ENCODE assay signal across 1 cellular context in the genomic region with DNA sequence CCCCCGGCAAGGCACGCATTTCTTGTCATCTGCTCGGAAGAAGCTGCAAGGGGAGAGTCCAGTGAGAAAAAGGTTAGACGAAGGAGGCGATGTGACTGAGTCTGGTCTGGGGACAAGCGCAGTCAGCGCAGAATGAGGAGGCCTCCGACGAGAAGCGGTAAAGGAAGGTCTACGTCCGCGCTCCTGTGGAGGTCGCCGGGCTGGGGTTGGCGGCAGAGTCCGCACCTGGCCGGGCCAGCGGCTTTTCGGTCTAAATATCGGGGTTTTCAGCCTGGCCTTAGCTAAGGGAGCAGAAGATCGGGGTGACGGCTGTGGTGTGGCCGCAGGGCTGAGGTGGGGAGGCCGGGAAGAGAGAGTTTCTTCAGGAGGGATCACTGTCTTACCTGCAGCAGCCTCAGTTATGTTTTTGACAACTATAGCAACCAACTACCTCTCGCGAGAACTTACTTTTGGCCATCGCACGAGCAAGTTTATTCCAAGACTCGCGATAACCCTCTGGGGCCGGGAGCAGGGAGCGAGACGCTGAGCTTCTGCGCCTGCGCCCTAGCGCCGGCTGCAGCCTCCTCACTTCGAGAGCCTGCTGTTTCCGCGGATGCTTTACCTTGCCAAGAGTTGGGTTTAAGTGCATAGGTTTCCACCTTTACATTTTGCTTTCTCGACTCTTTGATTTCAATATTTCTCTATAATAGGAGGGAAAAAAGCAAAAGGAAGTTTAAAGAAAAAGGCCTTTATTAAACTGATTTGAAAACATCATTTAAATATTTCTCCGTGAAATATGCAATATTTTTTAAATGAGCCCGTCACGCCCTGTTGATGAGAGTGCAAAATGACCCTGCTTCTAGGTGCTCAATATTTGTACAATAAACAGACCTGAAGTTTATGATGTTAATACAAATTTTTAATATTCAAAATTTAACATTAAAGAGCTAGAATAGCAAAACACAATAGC.
TF ChIP-seq lines count a peak whose summit lies in the region.

A gene (minus strand): TSS at position 534 of the 949 bp plus-strand sequence. CDS start 4,068 bp downstream, outside the sequence.

TF ChIP-seq in HEK293, 187 proteins besides CTCF, POLR2A, EP300 and RAD21 (continued from another document and continues in another):
- no peak for TF ChIP-seq ZNF791 (tag by site-specific recombination; IDR thresholded peaks at IDR 0.05)
- no peak for TF ChIP-seq EGR2 (tag by site-specific recombination; IDR thresholded peaks at IDR 0.05; ENCODE audit: low read depth)
- TF ChIP-seq ZNF433 (tag by site-specific recombination; IDR thresholded peaks at IDR 0.05; ENCODE audit: low read depth), result no peak
- TF ChIP-seq ZBTB1 (tag by site-specific recombination; IDR thresholded peaks at IDR 0.05), result no peak
- peak; percentile 66; the same call in 1 of the 2 replicates for TF ChIP-seq KLF16 (tag by site-specific recombination; IDR thresholded peaks at IDR 0.05)
- TF ChIP-seq, protein P1, sequence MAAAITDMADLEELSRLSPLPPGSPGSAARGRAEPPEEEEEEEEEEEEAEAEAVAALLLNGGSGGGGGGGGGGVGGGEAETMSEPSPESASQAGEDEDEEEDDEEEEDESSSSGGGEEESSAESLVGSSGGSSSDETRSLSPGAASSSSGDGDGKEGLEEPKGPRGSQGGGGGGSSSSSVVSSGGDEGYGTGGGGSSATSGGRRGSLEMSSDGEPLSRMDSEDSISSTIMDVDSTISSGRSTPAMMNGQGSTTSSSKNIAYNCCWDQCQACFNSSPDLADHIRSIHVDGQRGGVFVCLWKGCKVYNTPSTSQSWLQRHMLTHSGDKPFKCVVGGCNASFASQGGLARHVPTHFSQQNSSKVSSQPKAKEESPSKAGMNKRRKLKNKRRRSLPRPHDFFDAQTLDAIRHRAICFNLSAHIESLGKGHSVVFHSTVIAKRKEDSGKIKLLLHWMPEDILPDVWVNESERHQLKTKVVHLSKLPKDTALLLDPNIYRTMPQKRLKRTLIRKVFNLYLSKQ (tag by site-specific recombination; IDR thresholded peaks at IDR 0.05; ENCODE audit: borderline replicate concordance), result no peak
- TF ChIP-seq SCRT1 (tag by site-specific recombination; IDR thresholded peaks at IDR 0.05; ENCODE audit: borderline replicate concordance), result no peak
- TF ChIP-seq, protein P2, sequence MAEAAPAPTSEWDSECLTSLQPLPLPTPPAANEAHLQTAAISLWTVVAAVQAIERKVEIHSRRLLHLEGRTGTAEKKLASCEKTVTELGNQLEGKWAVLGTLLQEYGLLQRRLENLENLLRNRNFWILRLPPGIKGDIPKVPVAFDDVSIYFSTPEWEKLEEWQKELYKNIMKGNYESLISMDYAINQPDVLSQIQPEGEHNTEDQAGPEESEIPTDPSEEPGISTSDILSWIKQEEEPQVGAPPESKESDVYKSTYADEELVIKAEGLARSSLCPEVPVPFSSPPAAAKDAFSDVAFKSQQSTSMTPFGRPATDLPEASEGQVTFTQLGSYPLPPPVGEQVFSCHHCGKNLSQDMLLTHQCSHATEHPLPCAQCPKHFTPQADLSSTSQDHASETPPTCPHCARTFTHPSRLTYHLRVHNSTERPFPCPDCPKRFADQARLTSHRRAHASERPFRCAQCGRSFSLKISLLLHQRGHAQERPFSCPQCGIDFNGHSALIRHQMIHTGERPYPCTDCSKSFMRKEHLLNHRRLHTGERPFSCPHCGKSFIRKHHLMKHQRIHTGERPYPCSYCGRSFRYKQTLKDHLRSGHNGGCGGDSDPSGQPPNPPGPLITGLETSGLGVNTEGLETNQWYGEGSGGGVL (tag by site-specific recombination; IDR thresholded peaks at IDR 0.05), result no peak
- TF ChIP-seq, protein P3, sequence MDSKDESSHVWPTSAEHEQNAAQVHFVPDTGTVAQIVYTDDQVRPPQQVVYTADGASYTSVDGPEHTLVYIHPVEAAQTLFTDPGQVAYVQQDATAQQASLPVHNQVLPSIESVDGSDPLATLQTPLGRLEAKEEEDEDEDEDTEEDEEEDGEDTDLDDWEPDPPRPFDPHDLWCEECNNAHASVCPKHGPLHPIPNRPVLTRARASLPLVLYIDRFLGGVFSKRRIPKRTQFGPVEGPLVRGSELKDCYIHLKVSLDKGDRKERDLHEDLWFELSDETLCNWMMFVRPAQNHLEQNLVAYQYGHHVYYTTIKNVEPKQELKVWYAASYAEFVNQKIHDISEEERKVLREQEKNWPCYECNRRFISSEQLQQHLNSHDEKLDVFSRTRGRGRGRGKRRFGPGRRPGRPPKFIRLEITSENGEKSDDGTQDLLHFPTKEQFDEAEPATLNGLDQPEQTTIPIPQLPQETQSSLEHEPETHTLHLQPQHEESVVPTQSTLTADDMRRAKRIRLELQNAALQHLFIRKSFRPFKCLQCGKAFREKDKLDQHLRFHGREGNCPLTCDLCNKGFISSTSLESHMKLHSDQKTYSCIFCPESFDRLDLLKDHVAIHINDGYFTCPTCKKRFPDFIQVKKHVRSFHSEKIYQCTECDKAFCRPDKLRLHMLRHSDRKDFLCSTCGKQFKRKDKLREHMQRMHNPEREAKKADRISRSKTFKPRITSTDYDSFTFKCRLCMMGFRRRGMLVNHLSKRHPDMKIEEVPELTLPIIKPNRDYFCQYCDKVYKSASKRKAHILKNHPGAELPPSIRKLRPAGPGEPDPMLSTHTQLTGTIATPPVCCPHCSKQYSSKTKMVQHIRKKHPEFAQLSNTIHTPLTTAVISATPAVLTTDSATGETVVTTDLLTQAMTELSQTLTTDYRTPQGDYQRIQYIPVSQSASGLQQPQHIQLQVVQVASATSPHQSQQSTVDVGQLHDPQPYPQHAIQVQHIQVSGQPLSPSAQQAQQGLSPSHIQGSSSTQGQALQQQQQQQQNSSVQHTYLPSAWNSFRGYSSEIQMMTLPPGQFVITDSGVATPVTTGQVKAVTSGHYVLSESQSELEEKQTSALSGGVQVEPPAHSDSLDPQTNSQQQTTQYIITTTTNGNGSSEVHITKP (tag by site-specific recombination; IDR thresholded peaks at IDR 0.05), result 0 out of 2 replicates have a peak, but pooled peaks have one; percentile 31
- TF ChIP-seq ZNF140 (tag by site-specific recombination; IDR thresholded peaks at IDR 0.05), result no peak
- TF ChIP-seq ZNF558 (tag by site-specific recombination; IDR thresholded peaks at IDR 0.05), result no peak
- TF ChIP-seq, protein P4, sequence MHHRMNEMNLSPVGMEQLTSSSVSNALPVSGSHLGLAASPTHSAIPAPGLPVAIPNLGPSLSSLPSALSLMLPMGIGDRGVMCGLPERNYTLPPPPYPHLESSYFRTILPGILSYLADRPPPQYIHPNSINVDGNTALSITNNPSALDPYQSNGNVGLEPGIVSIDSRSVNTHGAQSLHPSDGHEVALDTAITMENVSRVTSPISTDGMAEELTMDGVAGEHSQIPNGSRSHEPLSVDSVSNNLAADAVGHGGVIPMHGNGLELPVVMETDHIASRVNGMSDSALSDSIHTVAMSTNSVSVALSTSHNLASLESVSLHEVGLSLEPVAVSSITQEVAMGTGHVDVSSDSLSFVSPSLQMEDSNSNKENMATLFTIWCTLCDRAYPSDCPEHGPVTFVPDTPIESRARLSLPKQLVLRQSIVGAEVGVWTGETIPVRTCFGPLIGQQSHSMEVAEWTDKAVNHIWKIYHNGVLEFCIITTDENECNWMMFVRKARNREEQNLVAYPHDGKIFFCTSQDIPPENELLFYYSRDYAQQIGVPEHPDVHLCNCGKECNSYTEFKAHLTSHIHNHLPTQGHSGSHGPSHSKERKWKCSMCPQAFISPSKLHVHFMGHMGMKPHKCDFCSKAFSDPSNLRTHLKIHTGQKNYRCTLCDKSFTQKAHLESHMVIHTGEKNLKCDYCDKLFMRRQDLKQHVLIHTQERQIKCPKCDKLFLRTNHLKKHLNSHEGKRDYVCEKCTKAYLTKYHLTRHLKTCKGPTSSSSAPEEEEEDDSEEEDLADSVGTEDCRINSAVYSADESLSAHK (tag by site-specific recombination; IDR thresholded peaks at IDR 0.05), result 0 out of 2 replicates have a peak, but pooled peaks have one; percentile 9
- no peak for TF ChIP-seq ZNF768 (tag by site-specific recombination; IDR thresholded peaks at IDR 0.05)
- TF ChIP-seq ZBTB17 (tag by site-specific recombination; IDR thresholded peaks at IDR 0.05), result no peak
- TF ChIP-seq, protein P5, sequence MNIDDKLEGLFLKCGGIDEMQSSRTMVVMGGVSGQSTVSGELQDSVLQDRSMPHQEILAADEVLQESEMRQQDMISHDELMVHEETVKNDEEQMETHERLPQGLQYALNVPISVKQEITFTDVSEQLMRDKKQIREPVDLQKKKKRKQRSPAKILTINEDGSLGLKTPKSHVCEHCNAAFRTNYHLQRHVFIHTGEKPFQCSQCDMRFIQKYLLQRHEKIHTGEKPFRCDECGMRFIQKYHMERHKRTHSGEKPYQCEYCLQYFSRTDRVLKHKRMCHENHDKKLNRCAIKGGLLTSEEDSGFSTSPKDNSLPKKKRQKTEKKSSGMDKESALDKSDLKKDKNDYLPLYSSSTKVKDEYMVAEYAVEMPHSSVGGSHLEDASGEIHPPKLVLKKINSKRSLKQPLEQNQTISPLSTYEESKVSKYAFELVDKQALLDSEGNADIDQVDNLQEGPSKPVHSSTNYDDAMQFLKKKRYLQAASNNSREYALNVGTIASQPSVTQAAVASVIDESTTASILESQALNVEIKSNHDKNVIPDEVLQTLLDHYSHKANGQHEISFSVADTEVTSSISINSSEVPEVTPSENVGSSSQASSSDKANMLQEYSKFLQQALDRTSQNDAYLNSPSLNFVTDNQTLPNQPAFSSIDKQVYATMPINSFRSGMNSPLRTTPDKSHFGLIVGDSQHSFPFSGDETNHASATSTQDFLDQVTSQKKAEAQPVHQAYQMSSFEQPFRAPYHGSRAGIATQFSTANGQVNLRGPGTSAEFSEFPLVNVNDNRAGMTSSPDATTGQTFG (tag by site-specific recombination; IDR thresholded peaks at IDR 0.05; ENCODE audit: borderline replicate concordance), result no peak
- TF ChIP-seq ZFP37 (tag by site-specific recombination; IDR thresholded peaks at IDR 0.05), result no peak
- TF ChIP-seq, protein P6, sequence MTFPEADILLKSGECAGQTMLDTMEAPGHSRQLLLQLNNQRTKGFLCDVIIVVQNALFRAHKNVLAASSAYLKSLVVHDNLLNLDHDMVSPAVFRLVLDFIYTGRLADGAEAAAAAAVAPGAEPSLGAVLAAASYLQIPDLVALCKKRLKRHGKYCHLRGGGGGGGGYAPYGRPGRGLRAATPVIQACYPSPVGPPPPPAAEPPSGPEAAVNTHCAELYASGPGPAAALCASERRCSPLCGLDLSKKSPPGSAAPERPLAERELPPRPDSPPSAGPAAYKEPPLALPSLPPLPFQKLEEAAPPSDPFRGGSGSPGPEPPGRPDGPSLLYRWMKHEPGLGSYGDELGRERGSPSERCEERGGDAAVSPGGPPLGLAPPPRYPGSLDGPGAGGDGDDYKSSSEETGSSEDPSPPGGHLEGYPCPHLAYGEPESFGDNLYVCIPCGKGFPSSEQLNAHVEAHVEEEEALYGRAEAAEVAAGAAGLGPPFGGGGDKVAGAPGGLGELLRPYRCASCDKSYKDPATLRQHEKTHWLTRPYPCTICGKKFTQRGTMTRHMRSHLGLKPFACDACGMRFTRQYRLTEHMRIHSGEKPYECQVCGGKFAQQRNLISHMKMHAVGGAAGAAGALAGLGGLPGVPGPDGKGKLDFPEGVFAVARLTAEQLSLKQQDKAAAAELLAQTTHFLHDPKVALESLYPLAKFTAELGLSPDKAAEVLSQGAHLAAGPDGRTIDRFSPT (tag by site-specific recombination; IDR thresholded peaks at IDR 0.05), result no peak
- TF ChIP-seq GFI1B (tag by site-specific recombination; IDR thresholded peaks at IDR 0.05), result no peak
- TF ChIP-seq, protein P7, sequence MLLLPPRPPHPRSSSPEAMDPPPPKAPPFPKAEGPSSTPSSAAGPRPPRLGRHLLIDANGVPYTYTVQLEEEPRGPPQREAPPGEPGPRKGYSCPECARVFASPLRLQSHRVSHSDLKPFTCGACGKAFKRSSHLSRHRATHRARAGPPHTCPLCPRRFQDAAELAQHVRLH (tag by site-specific recombination; IDR thresholded peaks at IDR 0.05), result no peak
- TF ChIP-seq KLF10 (tag by site-specific recombination; IDR thresholded peaks at IDR 0.05), result no peak
- TF ChIP-seq ZNF416 (tag by site-specific recombination; IDR thresholded peaks at IDR 0.05), result no peak
- no peak for TF ChIP-seq IKZF3 (tag by site-specific recombination; IDR thresholded peaks at IDR 0.05)
- 0 out of 2 replicates have a peak, but pooled peaks have one; percentile 17 for TF ChIP-seq KLF8 (tag by site-specific recombination; IDR thresholded peaks at IDR 0.05)
- TF ChIP-seq ZNF138 (tag by site-specific recombination; IDR thresholded peaks at IDR 0.05; ENCODE audit: borderline replicate concordance), result no peak
- TF ChIP-seq, protein P8, sequence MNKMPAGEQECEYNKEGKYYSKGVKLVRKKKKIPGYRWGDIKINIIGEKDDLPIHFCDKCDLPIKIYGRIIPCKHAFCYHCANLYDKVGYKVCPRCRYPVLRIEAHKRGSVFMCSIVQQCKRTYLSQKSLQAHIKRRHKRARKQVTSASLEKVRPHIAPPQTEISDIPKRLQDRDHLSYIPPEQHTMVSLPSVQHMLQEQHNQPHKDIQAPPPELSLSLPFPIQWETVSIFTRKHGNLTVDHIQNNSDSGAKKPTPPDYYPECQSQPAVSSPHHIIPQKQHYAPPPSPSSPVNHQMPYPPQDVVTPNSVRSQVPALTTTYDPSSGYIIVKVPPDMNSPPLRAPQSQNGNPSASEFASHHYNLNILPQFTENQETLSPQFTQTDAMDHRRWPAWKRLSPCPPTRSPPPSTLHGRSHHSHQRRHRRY (tag by site-specific recombination; IDR thresholded peaks at IDR 0.05), result no peak
- no peak for TF ChIP-seq ZNF843 (tag by site-specific recombination; IDR thresholded peaks at IDR 0.05)
- TF ChIP-seq, protein P9, sequence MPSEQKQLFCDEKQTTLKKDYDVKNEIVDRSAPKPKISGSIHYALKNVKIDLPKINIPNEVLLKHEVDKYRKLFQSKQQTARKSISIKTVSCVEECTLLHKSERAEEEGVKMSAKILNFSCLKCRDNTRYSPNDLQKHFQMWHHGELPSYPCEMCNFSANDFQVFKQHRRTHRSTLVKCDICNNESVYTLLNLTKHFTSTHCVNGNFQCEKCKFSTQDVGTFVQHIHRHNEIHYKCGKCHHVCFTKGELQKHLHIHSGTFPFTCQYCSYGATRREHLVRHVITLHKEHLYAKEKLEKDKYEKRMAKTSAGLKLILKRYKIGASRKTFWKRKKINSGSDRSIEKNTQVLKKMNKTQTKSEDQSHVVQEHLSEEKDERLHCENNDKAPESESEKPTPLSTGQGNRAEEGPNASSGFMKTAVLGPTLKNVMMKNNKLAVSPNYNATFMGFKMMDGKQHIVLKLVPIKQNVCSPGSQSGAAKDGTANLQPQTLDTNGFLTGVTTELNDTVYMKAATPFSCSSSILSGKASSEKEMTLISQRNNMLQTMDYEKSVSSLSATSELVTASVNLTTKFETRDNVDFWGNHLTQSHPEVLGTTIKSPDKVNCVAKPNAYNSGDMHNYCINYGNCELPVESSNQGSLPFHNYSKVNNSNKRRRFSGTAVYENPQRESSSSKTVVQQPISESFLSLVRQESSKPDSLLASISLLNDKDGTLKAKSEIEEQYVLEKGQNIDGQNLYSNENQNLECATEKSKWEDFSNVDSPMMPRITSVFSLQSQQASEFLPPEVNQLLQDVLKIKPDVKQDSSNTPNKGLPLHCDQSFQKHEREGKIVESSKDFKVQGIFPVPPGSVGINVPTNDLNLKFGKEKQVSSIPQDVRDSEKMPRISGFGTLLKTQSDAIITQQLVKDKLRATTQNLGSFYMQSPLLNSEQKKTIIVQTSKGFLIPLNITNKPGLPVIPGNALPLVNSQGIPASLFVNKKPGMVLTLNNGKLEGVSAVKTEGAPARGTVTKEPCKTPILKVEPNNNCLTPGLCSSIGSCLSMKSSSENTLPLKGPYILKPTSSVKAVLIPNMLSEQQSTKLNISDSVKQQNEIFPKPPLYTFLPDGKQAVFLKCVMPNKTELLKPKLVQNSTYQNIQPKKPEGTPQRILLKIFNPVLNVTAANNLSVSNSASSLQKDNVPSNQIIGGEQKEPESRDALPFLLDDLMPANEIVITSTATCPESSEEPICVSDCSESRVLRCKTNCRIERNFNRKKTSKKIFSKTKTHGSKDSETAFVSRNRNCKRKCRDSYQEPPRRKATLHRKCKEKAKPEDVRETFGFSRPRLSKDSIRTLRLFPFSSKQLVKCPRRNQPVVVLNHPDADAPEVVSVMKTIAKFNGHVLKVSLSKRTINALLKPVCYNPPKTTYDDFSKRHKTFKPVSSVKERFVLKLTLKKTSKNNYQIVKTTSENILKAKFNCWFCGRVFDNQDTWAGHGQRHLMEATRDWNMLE (tag by site-specific recombination; conservative IDR thresholded peaks at IDR 0.05; ENCODE audit: low read depth), result peak; percentile 51
- no peak for TF ChIP-seq ZNF664 (tag by site-specific recombination; IDR thresholded peaks at IDR 0.05)
